Comparison of ENCODE assay signal across 1 cellular context in genomic region chr11:67463680-67464410, GRCh38.
TF ChIP-seq lines count a peak whose summit lies in the region.

No MANE protein-coding gene starts in this region.

TF ChIP-seq in K562, 482 proteins besides CTCF, POLR2A, EP300 and RAD21 (continued from another document and continues in another):
- TF ChIP-seq, protein P1, sequence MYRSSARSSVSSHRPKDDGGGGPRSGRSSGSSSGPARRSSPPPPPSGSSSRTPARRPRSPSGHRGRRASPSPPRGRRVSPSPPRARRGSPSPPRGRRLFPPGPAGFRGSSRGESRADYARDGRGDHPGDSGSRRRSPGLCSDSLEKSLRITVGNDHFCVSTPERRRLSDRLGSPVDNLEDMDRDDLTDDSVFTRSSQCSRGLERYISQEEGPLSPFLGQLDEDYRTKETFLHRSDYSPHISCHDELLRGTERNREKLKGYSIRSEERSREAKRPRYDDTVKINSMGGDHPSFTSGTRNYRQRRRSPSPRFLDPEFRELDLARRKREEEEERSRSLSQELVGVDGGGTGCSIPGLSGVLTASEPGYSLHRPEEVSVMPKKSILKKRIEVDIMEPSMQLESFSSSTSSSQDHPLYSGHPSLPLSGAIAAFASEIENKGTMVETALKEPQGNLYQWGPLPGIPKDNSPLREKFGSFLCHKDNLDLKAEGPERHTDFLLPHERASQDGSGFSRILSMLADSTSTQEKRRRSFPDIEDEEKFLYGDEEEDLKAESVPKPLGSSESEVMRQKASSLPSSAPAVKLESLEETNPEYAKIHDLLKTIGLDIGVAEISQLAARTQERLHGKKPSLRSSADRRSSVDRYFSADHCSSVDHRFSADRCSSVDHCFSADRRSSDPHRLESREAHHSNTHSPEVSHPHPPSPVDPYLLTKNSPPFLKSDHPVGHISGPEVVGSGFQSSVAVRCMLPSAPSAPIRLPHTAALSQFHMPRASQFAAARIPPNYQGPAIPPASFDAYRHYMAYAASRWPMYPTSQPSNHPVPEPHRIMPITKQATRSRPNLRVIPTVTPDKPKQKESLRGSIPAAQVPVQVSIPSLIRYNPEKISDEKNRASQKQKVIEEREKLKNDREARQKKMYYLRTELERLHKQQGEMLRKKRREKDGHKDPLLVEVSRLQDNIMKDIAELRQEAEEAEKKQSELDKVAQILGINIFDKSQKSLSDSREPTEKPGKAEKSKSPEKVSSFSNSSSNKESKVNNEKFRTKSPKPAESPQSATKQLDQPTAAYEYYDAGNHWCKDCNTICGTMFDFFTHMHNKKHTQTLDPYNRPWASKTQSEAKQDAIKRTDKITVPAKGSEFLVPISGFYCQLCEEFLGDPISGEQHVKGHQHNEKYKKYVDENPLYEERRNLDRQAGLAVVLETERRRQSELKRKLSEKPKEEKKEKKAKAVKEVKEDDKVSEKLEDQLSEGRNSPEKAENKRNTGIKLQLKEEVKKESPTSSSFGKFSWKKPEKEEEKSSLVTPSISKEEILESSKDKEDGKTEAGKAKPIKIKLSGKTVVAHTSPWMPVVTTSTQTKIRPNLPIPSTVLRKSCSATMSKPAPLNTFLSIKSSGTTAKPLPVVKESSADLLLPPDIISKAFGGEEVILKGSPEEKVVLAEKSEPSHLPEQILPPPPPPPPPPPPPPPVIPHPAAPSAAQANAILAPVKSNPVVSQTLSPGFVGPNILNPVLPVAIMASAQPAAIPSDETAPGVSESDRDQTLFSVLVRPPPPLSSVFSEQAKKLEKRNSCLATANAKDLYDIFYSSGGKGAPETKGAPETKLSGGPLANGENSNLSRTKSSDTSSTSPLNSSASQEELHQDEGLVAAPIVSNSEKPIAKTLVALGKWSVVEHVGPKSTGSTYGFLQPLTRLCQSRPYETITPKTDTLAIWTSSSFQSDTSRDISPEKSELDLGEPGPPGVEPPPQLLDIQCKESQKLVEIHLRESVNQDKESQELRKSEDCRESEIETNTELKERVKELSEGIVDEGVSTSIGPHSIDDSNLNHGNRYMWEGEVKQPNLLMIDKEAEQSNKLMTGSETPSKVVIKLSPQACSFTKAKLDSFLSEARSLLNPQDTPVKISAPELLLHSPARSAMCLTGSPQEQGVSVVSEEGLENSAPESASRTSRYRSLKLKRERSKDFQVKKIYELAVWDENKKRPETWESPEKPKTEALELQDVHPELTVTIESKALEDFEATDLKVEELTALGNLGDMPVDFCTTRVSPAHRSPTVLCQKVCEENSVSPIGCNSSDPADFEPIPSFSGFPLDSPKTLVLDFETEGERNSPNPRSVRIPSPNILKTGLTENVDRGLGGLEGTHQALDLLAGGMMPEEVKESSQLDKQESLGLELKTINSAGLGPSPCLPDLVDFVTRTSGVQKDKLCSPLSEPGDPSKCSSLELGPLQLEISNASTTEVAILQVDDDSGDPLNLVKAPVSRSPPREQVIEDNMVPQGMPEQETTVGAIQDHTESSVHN (IDR thresholded peaks at IDR 0.05; ENCODE audit: borderline replicate concordance in 1 of 2, low read depth in 1 of 2): no peak
- TF ChIP-seq MBD2 (IDR thresholded peaks at IDR 0.05; ENCODE audit: borderline replicate concordance, low read depth) (peak; percentile 53; the same call in 1 of the 2 replicates), NFE2 (IDR thresholded peaks at IDR 0.05; ENCODE audit: low read depth) (peak; percentile 35; the same call in 1 of the 2 replicates), SMAD3 (CRISPR knock-in tag; conservative IDR thresholded peaks at IDR 0.05) (0 out of 2 replicates have a peak, but pooled peaks have one; percentile 12), MGA (IDR thresholded peaks at IDR 0.05) (peak; percentile 87), MLX (CRISPR knock-in tag; conservative IDR thresholded peaks at IDR 0.05) (0 out of 4 replicates have a peak, but pooled peaks of 1 of the 2 experiments have one; percentile 9), ZNF212 (CRISPR knock-in tag; IDR thresholded peaks at IDR 0.05) (0 out of 2 replicates have a peak, but pooled peaks have one; percentile 45), POLR2B (IDR thresholded peaks at IDR 0.05; ENCODE audit: low read depth, partially characterized antibody) (peak; percentile 64), E2F3 (CRISPR knock-in tag; IDR thresholded peaks at IDR 0.05) (peak; percentile 29; the same call in 1 of the 2 replicates), ZZZ3 (IDR thresholded peaks at IDR 0.05) (no peak), ETV5 (CRISPR knock-in tag; IDR thresholded peaks at IDR 0.05; ENCODE audit: low read depth) (peak; percentile 66), ATF3 (IDR thresholded peaks at IDR 0.05) (peak; percentile 97), ATF3 (CRISPR knock-in tag; conservative IDR thresholded peaks at IDR 0.05) (peak; percentile 92), LEF1 (IDR thresholded peaks at IDR 0.05) (0 out of 2 replicates have a peak, but pooled peaks have one; percentile 30), SP1 (CRISPR knock-in tag; IDR thresholded peaks at IDR 0.05) (0 out of 2 replicates have a peak, but pooled peaks have one; percentile 23), NR2C2 (CRISPR knock-in tag; IDR thresholded peaks at IDR 0.05) (0 out of 2 replicates have a peak, but pooled peaks have one; percentile 4), NR2C2 (tag; IDR thresholded peaks at IDR 0.05) (no peak), TFE3 (CRISPR knock-in tag; IDR thresholded peaks at IDR 0.05) (no peak), TCF7L2 (IDR thresholded peaks at IDR 0.05; ENCODE audit: low read depth, low read length) (no peak), DMBX1 (CRISPR knock-in tag; IDR thresholded peaks at IDR 0.05; ENCODE audit: borderline replicate concordance) (peak; percentile 59), JUND (IDR thresholded peaks at IDR 0.05; ENCODE audit: borderline replicate concordance, low read depth, low read length) (peak; percentile 97), JUND (tag; IDR thresholded peaks at IDR 0.05; ENCODE audit: borderline replicate concordance, low read depth, low read length) (peak; percentile 94; the same call in 2 of the 3 replicates), OTX1 (CRISPR knock-in tag; IDR thresholded peaks at IDR 0.05) (peak; percentile 16; the same call in 1 of the 2 replicates), KDM4B (IDR thresholded peaks at IDR 0.05; ENCODE audit: borderline replicate concordance in 2 of 2, low read depth in 1 of 2) (no peak), TBL1XR1 (IDR thresholded peaks at IDR 0.05; ENCODE audit: low read length in 2 of 2) (peak in 1 of 2 experiments; percentile 12; a peak in 1 of 4 replicates)
- TF ChIP-seq, protein P2, sequence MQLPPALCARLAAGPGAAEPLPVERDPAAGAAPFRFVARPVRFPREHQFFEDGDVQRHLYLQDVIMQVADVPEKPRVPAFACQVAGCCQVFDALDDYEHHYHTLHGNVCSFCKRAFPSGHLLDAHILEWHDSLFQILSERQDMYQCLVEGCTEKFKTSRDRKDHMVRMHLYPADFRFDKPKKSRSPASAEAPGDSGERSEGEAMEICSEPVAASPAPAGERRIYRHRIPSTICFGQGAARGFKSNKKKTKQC (CRISPR knock-in tag; IDR thresholded peaks at IDR 0.05): peak; percentile 43; the same call in 1 of the 2 replicates
- TF ChIP-seq, protein P3, sequence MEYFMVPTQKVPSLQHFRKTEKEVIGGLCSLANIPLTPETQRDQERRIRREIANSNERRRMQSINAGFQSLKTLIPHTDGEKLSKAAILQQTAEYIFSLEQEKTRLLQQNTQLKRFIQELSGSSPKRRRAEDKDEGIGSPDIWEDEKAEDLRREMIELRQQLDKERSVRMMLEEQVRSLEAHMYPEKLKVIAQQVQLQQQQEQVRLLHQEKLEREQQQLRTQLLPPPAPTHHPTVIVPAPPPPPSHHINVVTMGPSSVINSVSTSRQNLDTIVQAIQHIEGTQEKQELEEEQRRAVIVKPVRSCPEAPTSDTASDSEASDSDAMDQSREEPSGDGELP (CRISPR knock-in tag; IDR thresholded peaks at IDR 0.05; ENCODE audit: borderline replicate concordance): peak; percentile 76
